1 cellular context compared by ENCODE assay signal in genomic region chr10:14959221-14960057, GRCh38.
TF ChIP-seq lines count a peak whose summit lies in the region.

MEIG1 (plus strand) TSS chr10:14959388; CDS start chr10:14966469, 7,081 bp downstream.

TF ChIP-seq in HEK293, 187 proteins besides CTCF, POLR2A, EP300 and RAD21 (continued from another document):
- TF ChIP-seq REST (tag by site-specific recombination; IDR thresholded peaks at IDR 0.05), result peak; percentile 77
- TF ChIP-seq ZNF280D (tag by site-specific recombination; IDR thresholded peaks at IDR 0.05), result no peak
- no peak for TF ChIP-seq ZNF280C (tag by site-specific recombination; IDR thresholded peaks at IDR 0.05)
- TF ChIP-seq REPIN1 (tag by site-specific recombination; IDR thresholded peaks at IDR 0.05; ENCODE audit: low read depth), result peak; percentile 51; the same call in 1 of the 2 replicates
- TF ChIP-seq SETDB1 (IDR thresholded peaks at IDR 0.05; ENCODE audit: insufficient read length, low read length), result no peak
- no peak for TF ChIP-seq ZNF530 (tag by site-specific recombination; IDR thresholded peaks at IDR 0.05; ENCODE audit: low read depth)
- no peak for TF ChIP-seq ZNF404 (tag by site-specific recombination; IDR thresholded peaks at IDR 0.05)
- TF ChIP-seq ZBTB8A (tag by site-specific recombination; IDR thresholded peaks at IDR 0.05), result peak; percentile 58; the same call in 1 of the 2 replicates
- no peak for TF ChIP-seq ZNF521 (tag by site-specific recombination; IDR thresholded peaks at IDR 0.05)
- TF ChIP-seq ZNF518A (tag by site-specific recombination; conservative IDR thresholded peaks at IDR 0.05; ENCODE audit: low read depth), result peak; percentile 86
- TF ChIP-seq ZNF610 (tag by site-specific recombination; IDR thresholded peaks at IDR 0.05; ENCODE audit: borderline replicate concordance), result peak; percentile 61; the same call in 1 of the 2 replicates
- no peak for TF ChIP-seq ZNF223 (tag by site-specific recombination; IDR thresholded peaks at IDR 0.05)
- TF ChIP-seq WT1 (tag by site-specific recombination; IDR thresholded peaks at IDR 0.05), result no peak; the same call in none of the 2 replicates
- no peak for TF ChIP-seq SCRT1 (tag by site-specific recombination; IDR thresholded peaks at IDR 0.05; ENCODE audit: borderline replicate concordance)
- TF ChIP-seq YY2 (tag by site-specific recombination; IDR thresholded peaks at IDR 0.05), result no peak
- peak; percentile 43; the same call in 1 of the 2 replicates for TF ChIP-seq PRDM10 (tag by site-specific recombination; IDR thresholded peaks at IDR 0.05)
- TF ChIP-seq INSM2 (tag by site-specific recombination; IDR thresholded peaks at IDR 0.05), result 0 out of 2 replicates have a peak, but pooled peaks have one; percentile 14
- TF ChIP-seq ZNF184 (tag by site-specific recombination; IDR thresholded peaks at IDR 0.05), result peak; percentile 30; the same call in 1 of the 2 replicates
- TF ChIP-seq ZXDB (tag by site-specific recombination; IDR thresholded peaks at IDR 0.05), result peak; percentile 97
- TF ChIP-seq MEIS1 (CRISPR knock-in tag; IDR thresholded peaks at IDR 0.05; ENCODE audit: borderline replicate concordance), result 0 out of 2 replicates have a peak, but pooled peaks have one; percentile 23
- TF ChIP-seq ZNF785 (tag by site-specific recombination; IDR thresholded peaks at IDR 0.05), result no peak
- no peak for TF ChIP-seq ATF2 (tag by site-specific recombination; IDR thresholded peaks at IDR 0.05; ENCODE audit: low read depth)
- no peak for TF ChIP-seq ZNF830 (tag by site-specific recombination; IDR thresholded peaks at IDR 0.05; ENCODE audit: low read depth)
- no peak for TF ChIP-seq ZNF621 (tag by site-specific recombination; IDR thresholded peaks at IDR 0.05)
- 0 out of 2 replicates have a peak, but pooled peaks have one; percentile 24 for TF ChIP-seq ZNF792 (tag by site-specific recombination; IDR thresholded peaks at IDR 0.05)
- peak; percentile 79 for TF ChIP-seq KLF16 (tag by site-specific recombination; IDR thresholded peaks at IDR 0.05)
- TF ChIP-seq ELK4 (IDR thresholded peaks at IDR 0.05; ENCODE audit: borderline replicate concordance, low read depth, low read length), result peak; percentile 79; the same call in 1 of the 2 replicates
- TF ChIP-seq ZNF677 (tag by site-specific recombination; IDR thresholded peaks at IDR 0.05), result no peak
- no peak for TF ChIP-seq ZNF211 (tag by site-specific recombination; IDR thresholded peaks at IDR 0.05; ENCODE audit: low read depth)
- no peak for TF ChIP-seq ZNF510 (tag by site-specific recombination; IDR thresholded peaks at IDR 0.05; ENCODE audit: insufficient replicate concordance)
- TF ChIP-seq MYNN (tag by site-specific recombination; IDR thresholded peaks at IDR 0.05; ENCODE audit: borderline replicate concordance), result no peak
- TF ChIP-seq ZNF660 (tag by site-specific recombination; IDR thresholded peaks at IDR 0.05), result peak; percentile 92
- peak; percentile 82 for TF ChIP-seq ZNF394 (tag by site-specific recombination; IDR thresholded peaks at IDR 0.05; ENCODE audit: borderline replicate concordance)
- no peak for TF ChIP-seq ZNF768 (tag by site-specific recombination; IDR thresholded peaks at IDR 0.05)
- TF ChIP-seq ZNF202 (tag by site-specific recombination; IDR thresholded peaks at IDR 0.05; ENCODE audit: borderline replicate concordance), result no peak
